In the genomic region with DNA sequence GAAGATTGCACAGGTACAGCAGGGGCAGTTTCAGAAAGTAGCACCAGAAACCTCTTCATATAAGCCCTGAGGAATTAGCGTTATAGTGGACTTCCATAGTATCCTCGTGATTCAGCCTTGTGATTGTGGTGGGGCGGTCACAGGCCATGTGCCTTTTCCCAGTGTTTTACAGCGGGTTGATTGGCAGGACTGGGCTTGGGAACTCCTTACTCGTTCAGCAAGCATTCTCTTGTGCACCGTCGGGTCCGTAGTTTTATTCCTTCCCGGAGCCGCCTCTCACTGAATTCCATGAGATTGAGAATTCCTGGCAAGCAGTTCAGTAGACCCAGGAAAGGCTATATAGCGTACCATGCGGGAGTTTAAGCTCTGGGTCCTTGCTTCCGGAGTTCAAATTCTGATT, we compare ENCODE assay signal across 21 cellular contexts. TPM values are rescaled to one million over a fixed set of nuclear protein-coding genes. Genes with fewer than 3 reads are reported as not detected.
A peak's percentile ranks its signal among the peaks of the same experiment; 100 is the strongest.
DNase-seq lines count a peak whose midpoint lies in the region; ATAC-seq and TF ChIP-seq lines count a peak whose summit lies in the region.
"Had no signal": no experiment of that assay in that cellular context is flagged by ENCODE, and none has a peak within 500 bp of the region (broad histone marks: within the 10 kb centered on the region; RNA-seq: fewer than 3 reads in every experiment).

No MANE protein-coding gene starts in this region.

- intact Hi-C loops in breast epithelium (cut with DNase I; ENCODE audit: low total_unique reads): no loop called here

- H3K27me3 ChIP-seq in Loucy (ENCODE audit: insufficient read depth, low read length, poor library complexity, severe bottlenecking) (no peaks in the 10 kb centered on the region), breast epithelium (no peaks in the 10 kb centered on the region), skeletal muscle tissue (ENCODE audit: control insufficient read depth in 3 of 3, insufficient read depth in 3 of 3, low read length in 3 of 3) (no peaks in the 10 kb centered on the region)
- H3K27me3 ChIP-seq: neutrophil had no signal

- no peak overlapping the region for H3K4me3 ChIP-seq in Loucy (ENCODE audit: low read length, poor library complexity, severe bottlenecking)
- H3K4me3 ChIP-seq in breast epithelium: no peak overlapping the region
- H3K4me3 ChIP-seq in skeletal muscle tissue (ENCODE audit: low read length in 3 of 3): no peak overlapping the region

- H3F3A ChIP-seq in Loucy (ENCODE audit: low read depth): no peaks in the 10 kb centered on the region

- peaks cover 30% of the 10 kb centered on the region for H4K20me1 ChIP-seq in Loucy (ENCODE audit: insufficient read depth, low read length, poor library complexity, severe bottlenecking)

- peak overlapping the region; percentile 50 to 56 for H3K27ac ChIP-seq in breast epithelium
- H3K27ac ChIP-seq in skeletal muscle tissue (ENCODE audit: low read depth, low read length): peak overlapping the region; percentile 55
- H3K27ac ChIP-seq: neutrophil had no signal

- H3K9ac ChIP-seq in Loucy (ENCODE audit: low read depth, low read length, poor library complexity, severe bottlenecking) (no peak overlapping the region), skeletal muscle tissue (ENCODE audit: low read depth in 1 of 3, low read length in 3 of 3) (peak overlapping the region in 1 of 3 donors; percentile 47)
- H3K9ac ChIP-seq: SK-N-SH had no signal

- no peak overlapping the region for H2AFZ ChIP-seq in Loucy (ENCODE audit: low read length)

- no peak for TF ChIP-seq CTCF in Loucy (conservative IDR thresholded peaks at IDR 0.05; ENCODE audit: low read length)
- no peak for TF ChIP-seq CTCF in breast epithelium (IDR thresholded peaks at IDR 0.05)

- H3K4me1 ChIP-seq in Loucy (ENCODE audit: insufficient read depth, low read length, poor library complexity, severe bottlenecking): peaks cover 30% of the 10 kb centered on the region
- H3K4me1 ChIP-seq in breast epithelium: peaks cover 0 to 13% of the 10 kb centered on the region in 2 donors
- H3K4me1 ChIP-seq in skeletal muscle tissue (ENCODE audit: control insufficient read depth in 3 of 3, insufficient read depth in 3 of 3, low read length in 3 of 3): peaks cover 34 to 48% (median 44%) of the 10 kb centered on the region in 3 donors

- no peak for TF ChIP-seq POLR2A in breast epithelium (IDR thresholded peaks at IDR 0.05)

- H3K9me3 ChIP-seq in Loucy (ENCODE audit: insufficient read depth, low read depth, low read length): no peaks in the 10 kb centered on the region
- no peaks in the 10 kb centered on the region for H3K9me3 ChIP-seq in breast epithelium
- H3K9me3 ChIP-seq in skeletal muscle tissue (ENCODE audit: control insufficient read depth in 3 of 3, low read length in 3 of 3): no peaks in the 10 kb centered on the region
- H3K9me3 ChIP-seq: neutrophil, SK-N-SH had no signal

- ATAC-seq in GM21619 (IDR thresholded peaks at IDR 0.05; ENCODE audit: unreplicated experiment): no peak
- ATAC-seq: activated CD8-positive, alpha-beta memory T cell treated with anti-CD3 and anti-CD28 coated beads, Interleukin-2, amount 10 ng/mL, durations not matched to agents 7 days and 5 days; stimulated activated memory B cell treated with anti-CD40 and anti-IgM and Interleukin-4, amounts not matched to agents 10 μg/mL and 1 μg/mL and 100 μg/mL, for 72 hours had no signal

- no peak for DNase-seq in breast epithelium (ENCODE audit: low spot score in 2 of 2)
- DNase-seq in iris pigment epithelial cell (ENCODE audit: low read depth): peak; percentile 32
- DNase-seq in activated CD4-positive, alpha-beta T cell treated with anti-CD3 and anti-CD28 coated beads, Interleukin-2, amount 50 U/mL, for 1 hour: no peak
- DNase-seq in T-helper 1 cell: no peak
- DNase-seq: activated CD4-positive, alpha-beta T cell treated with anti-CD3 and anti-CD28 coated beads for 48 hours; activated CD8-positive, alpha-beta memory T cell treated with anti-CD3 and anti-CD28 coated beads, Interleukin-2, amount 10 ng/mL, durations not matched to agents 7 days and 5 days; activated naive CD4-positive, alpha-beta T cell treated with anti-CD3 and anti-CD28 coated beads, Interleukin-2, amount 50 U/mL, for 16 hours; Calu3; cerebellar nuclear complex; glutamatergic neuron; H7; NCI-H1048; NCI-H187 treated with DMSO at 0.1 percent for 48 hours; RPMI8226; SK-N-SH; stimulated activated CD4-positive, alpha-beta T cell treated with anti-CD3 and anti-CD28 coated beads, Interleukin-4, amount 100 ng/mL, for 1 hour had no signal

- peaks cover 23% of the 10 kb centered on the region; the same call in 1 of the 2 replicates for H3K36me3 ChIP-seq in Loucy (ENCODE audit: insufficient read depth, low read length)
- no peaks in the 10 kb centered on the region for H3K36me3 ChIP-seq in breast epithelium
- peaks cover 3 to 23% (median 15%) of the 10 kb centered on the region in 3 donors for H3K36me3 ChIP-seq in skeletal muscle tissue (ENCODE audit: control insufficient read depth in 3 of 3, insufficient read depth in 3 of 3, low read length in 3 of 3)

- H3K9me2 ChIP-seq in Loucy (replicated peaks; ENCODE audit: low read depth, low read length): no peaks in the 10 kb centered on the region
- H3K9me2 ChIP-seq: SK-N-SH had no signal

- peak overlapping the region; percentile 77 for H3K4me2 ChIP-seq in Loucy (ENCODE audit: low read depth, low read length, poor library complexity, severe bottlenecking)
- H3K4me2 ChIP-seq: SK-N-SH had no signal

- peaks cover 64% of the 10 kb centered on the region for H3K79me2 ChIP-seq in Loucy (ENCODE audit: insufficient read depth, low read length)

RNA-seq across cellular contexts. Expression of a gene that starts 5.2 kb away (rescaled TPM):
- total RNA-seq in breast epithelium: 100 to 1,000 TPM in 2 of 3 donors, 10 to 100 TPM in 1; 88.8 to 205 (median 103) TPM
- 55.8 TPM for total RNA-seq in skeletal muscle tissue
